8 cellular contexts compared by ENCODE assay signal in genomic region chr9:63342528-63342927, GRCh38.
DNase-seq lines count a peak whose midpoint lies in the region; ATAC-seq and TF ChIP-seq lines count a peak whose summit lies in the region.
"Not testable (repeated sequence)": the region's sequence is repeated elsewhere in the genome, so short reads cannot be mapped to it uniquely, and the experiment has no call there.

No MANE protein-coding gene starts in this region.

- H3K4me3 ChIP-seq in coronary artery, sigmoid colon: not testable (repeated sequence)

- not testable (repeated sequence) for H3K27me3 ChIP-seq in foreskin keratinocyte, sigmoid colon

- peak overlapping the region; percentile 79 for H3K27ac Mint-ChIP-seq in activated naive CD8-positive, alpha-beta T cell treated with anti-CD3 and anti-CD28 coated beads, Interleukin-2, amount 10 ng/mL, durations not matched to agents 7 days and 5 days

- ATAC-seq in activated naive CD8-positive, alpha-beta T cell treated with anti-CD3 and anti-CD28 coated beads, Interleukin-2, amount 10 ng/mL, durations not matched to agents 7 days and 5 days (ENCODE audit: low read depth); foreskin keratinocyte: not testable (repeated sequence)

- H3K36me3 ChIP-seq in sigmoid colon = not testable (repeated sequence)

- not testable (repeated sequence) for H3K4me1 ChIP-seq in foreskin keratinocyte, sigmoid colon

- POLR2A ChIA-PET in activated naive CD8-positive, alpha-beta T cell treated with anti-CD3 and anti-CD28 coated beads, Interleukin-2, amount 10 ng/mL, durations not matched to agents 7 days and 5 days (lab: Charles Lee) = not testable (repeated sequence)

- WGBS in sigmoid colon, 2 donors = 54 to 56% methylated on average over 2 of the region's 4 CpGs

- in situ Hi-C loops in ACHN (cut with HindIII; ENCODE audit: low pct_ligation_motif_present, low pct_unique_long_range_greater_than_20kb, low sequenced_read_pairs) = not testable (repeated sequence)

- peaks cover 11% of the 10 kb centered on the region for H3K4me1 Mint-ChIP-seq in activated naive CD8-positive, alpha-beta T cell treated with anti-CD3 and anti-CD28 coated beads, Interleukin-2, amount 10 ng/mL, durations not matched to agents 7 days and 5 days

- H3K27ac ChIP-seq in coronary artery, foreskin keratinocyte, sigmoid colon: not testable (repeated sequence)

- H3K4me3 Mint-ChIP-seq in activated naive CD8-positive, alpha-beta T cell treated with anti-CD3 and anti-CD28 coated beads, Interleukin-2, amount 10 ng/mL, durations not matched to agents 7 days and 5 days = not testable (repeated sequence)

- not testable (repeated sequence) for TF ChIP-seq EP300 in sigmoid colon (IDR thresholded peaks at IDR 0.05)

- not testable (repeated sequence) for H3K9me3 Mint-ChIP-seq in activated naive CD8-positive, alpha-beta T cell treated with anti-CD3 and anti-CD28 coated beads, Interleukin-2, amount 10 ng/mL, durations not matched to agents 7 days and 5 days

- intact Hi-C loops in sigmoid colon (cut with DNase I) = not testable (repeated sequence)

- not testable (repeated sequence) for TF ChIP-seq POLR2A in sigmoid colon (IDR thresholded peaks at IDR 0.05)

- H3K9me3 ChIP-seq in sigmoid colon = not testable (repeated sequence)

- peak; percentile 30 for DNase-seq in ACHN
- peak; percentile 85 for DNase-seq in HT1080 (ENCODE audit: low read depth)
- peak; percentile 63 for DNase-seq in RPMI7951 (ENCODE audit: low read depth)
- peak; percentile 35 for DNase-seq in activated naive CD8-positive, alpha-beta T cell treated with anti-CD3 and anti-CD28 coated beads, Interleukin-2, amount 10 ng/mL, durations not matched to agents 7 days and 5 days
- DNase-seq in coronary artery (ENCODE audit: low spot score) = peak; percentile 33
- DNase-seq in foreskin keratinocyte = peak; percentile 0 to 26
- DNase-seq in left kidney (ENCODE audit: low read depth, low spot score) = peak; percentile 1
- peak; percentile 61 for DNase-seq in sigmoid colon

- not testable (repeated sequence) for TF ChIP-seq CTCF in coronary artery (IDR thresholded peaks at IDR 0.05); foreskin keratinocyte (conservative IDR thresholded peaks at IDR 0.05); sigmoid colon (IDR thresholded peaks at IDR 0.05)

- not testable (repeated sequence) for H3K27me3 Mint-ChIP-seq in activated naive CD8-positive, alpha-beta T cell treated with anti-CD3 and anti-CD28 coated beads, Interleukin-2, amount 10 ng/mL, durations not matched to agents 7 days and 5 days

- H3K36me3 Mint-ChIP-seq in activated naive CD8-positive, alpha-beta T cell treated with anti-CD3 and anti-CD28 coated beads, Interleukin-2, amount 10 ng/mL, durations not matched to agents 7 days and 5 days = not testable (repeated sequence)

Comparison
In these comparisons a context has a peak if more than half of its experiments do, and no peak if none do; other contexts are left out.
1. DNase-seq: peak in every context shown above with its lines; median percentile 85 in HT1080; 63 in RPMI7951; 61 in sigmoid colon; 35 in activated naive CD8-positive, alpha-beta T cell treated with anti-CD3 and anti-CD28 coated beads, Interleukin-2, amount 10 ng/mL, durations not matched to agents 7 days and 5 days; 33 in coronary artery; 30 in ACHN; 13 in foreskin keratinocyte; 1 in left kidney.